8 cellular contexts compared by ENCODE assay signal in the genomic region with DNA sequence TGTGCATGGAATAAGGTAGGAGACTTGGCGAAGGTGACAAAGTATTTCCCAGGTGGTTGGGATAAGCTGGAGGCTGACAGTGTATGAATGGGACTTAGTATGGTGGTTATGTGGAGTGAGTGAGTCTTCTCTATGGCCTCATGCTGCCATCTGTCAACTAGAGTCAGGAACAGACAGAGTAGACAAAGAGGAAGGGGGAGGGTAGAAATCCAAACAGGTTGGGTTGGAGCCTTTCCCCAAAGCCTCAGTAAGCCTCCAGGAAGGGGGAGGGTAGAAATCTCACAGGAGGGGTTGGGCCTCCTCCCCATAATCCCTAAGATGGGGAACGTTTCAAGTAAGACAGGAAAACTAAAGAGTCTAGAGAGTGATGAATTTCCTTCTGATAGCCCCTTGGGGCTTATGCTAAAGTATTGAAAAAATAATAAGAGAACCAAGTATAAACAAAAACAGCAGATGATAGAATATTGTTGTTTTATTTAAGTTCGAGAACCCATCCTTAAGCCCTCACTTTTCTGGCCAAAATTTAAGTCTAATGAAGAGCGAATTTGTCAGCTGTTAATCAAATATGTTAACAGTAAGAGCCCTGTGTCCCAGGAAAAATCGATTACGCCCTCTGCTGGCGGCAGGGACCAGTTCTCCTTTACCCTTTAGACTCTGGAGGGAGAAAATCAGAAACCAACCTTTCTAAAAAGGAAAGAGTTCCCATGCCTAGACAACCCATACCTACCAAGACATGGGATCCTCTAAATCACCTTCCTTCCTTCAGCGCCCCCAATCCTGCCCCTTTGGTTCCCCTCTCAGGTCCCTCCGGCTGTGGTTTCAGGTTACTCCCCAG. TPM values are rescaled to one million over a fixed set of nuclear protein-coding genes. Genes with fewer than 3 reads are reported as not detected.
DNase-seq lines count a peak whose midpoint lies in the region; ATAC-seq and TF ChIP-seq lines count a peak whose summit lies in the region.

No MANE protein-coding gene starts in this region.

- H3K27ac ChIP-seq in GM23338 (ENCODE audit: low read depth) (peak overlapping the region; percentile 83), SU-DHL-6 (ENCODE audit: low read depth, low read length) (no peak overlapping the region), right atrium auricular region (peak overlapping the region; percentile 67 to 77)

- peak overlapping the region; percentile 74 for H3K4me3 Mint-ChIP-seq in GM23338

- no peaks in the 10 kb centered on the region for H3F3A ChIP-seq in GM23338 (replicated peaks; ENCODE audit: low read depth)
- H3F3A ChIP-seq in SU-DHL-6 (ENCODE audit: insufficient read depth) = no peaks in the 10 kb centered on the region

- H3K27me3 ChIP-seq in GM23338 (ENCODE audit: insufficient read depth) (no peaks in the 10 kb centered on the region), SU-DHL-6 (ENCODE audit: low read length) (no peaks in the 10 kb centered on the region), right atrium auricular region (no peaks in the 10 kb centered on the region)

- H3K27me3 Mint-ChIP-seq in GM23338 (ENCODE audit: insufficient read depth, low read depth, poor library complexity) = peaks cover 7% of the 10 kb centered on the region

- H3K36me3 Mint-ChIP-seq in GM23338 (ENCODE audit: low read depth) = no peaks in the 10 kb centered on the region

- H3K9me3 ChIP-seq in SU-DHL-6 (ENCODE audit: insufficient read depth, low read length) (no peaks in the 10 kb centered on the region), right atrium auricular region (no peaks in the 10 kb centered on the region)

- TF ChIP-seq CTCF in GM23338 (conservative IDR thresholded peaks at IDR 0.05; ENCODE audit: low read depth in 2 of 2) (peak; percentile 66 to 96), SU-DHL-6 (IDR thresholded peaks at IDR 0.05; ENCODE audit: insufficient read depth, low read length, poor library complexity, severe bottlenecking) (peak; percentile 85), right atrium auricular region (IDR thresholded peaks at IDR 0.05) (peak; percentile 81 to 90)

- peaks cover 4% of the 10 kb centered on the region for H3K9me2 ChIP-seq in GM23338 (ENCODE audit: insufficient read depth)
- H3K9me2 ChIP-seq in SU-DHL-6 (replicated peaks; ENCODE audit: insufficient read depth, low read length) = no peaks in the 10 kb centered on the region

- H3K4me1 ChIP-seq in GM23338 (ENCODE audit: insufficient read depth) (peaks cover 22% of the 10 kb centered on the region), right atrium auricular region (peaks cover 0 to 18% of the 10 kb centered on the region in 2 donors)

- H2AFZ ChIP-seq in GM23338 (no peak overlapping the region), SU-DHL-6 (ENCODE audit: low read depth, low read length, severe bottlenecking) (no peak overlapping the region)

- DNase-seq in EH (ENCODE audit: low read depth) = peak; percentile 4
- DNase-seq in GM23338 (ENCODE audit: low spot score) = peak; percentile 94
- DNase-seq in M059J (ENCODE audit: low read depth) = peak; percentile 66
- DNase-seq in amniotic epithelial cell (ENCODE audit: low read depth) = peak; percentile 39
- peak; percentile 74 for DNase-seq in right atrium auricular region (ENCODE audit: low spot score)
- peak; percentile 20 for DNase-seq in renal cortical epithelial cell (ENCODE audit: low read depth)
- DNase-seq in GM19238 (ENCODE audit: insufficient read length, low spot score) = no peak

- H3K4me3 ChIP-seq in GM23338 = peak overlapping the region; percentile 52
- no peak overlapping the region for H3K4me3 ChIP-seq in SU-DHL-6 (ENCODE audit: insufficient read depth, low read length, poor library complexity, severe bottlenecking)
- H3K4me3 ChIP-seq in right atrium auricular region = peak overlapping the region in 1 of 2 donors; percentile 45

- no peaks in the 10 kb centered on the region for H3K36me3 ChIP-seq in GM23338 (ENCODE audit: insufficient read depth)
- no peaks in the 10 kb centered on the region for H3K36me3 ChIP-seq in SU-DHL-6 (ENCODE audit: low read length)
- no peaks in the 10 kb centered on the region for H3K36me3 ChIP-seq in right atrium auricular region

- peak overlapping the region; percentile 70 for H3K4me2 ChIP-seq in GM23338
- H3K4me2 ChIP-seq in SU-DHL-6 (ENCODE audit: low read depth, low read length, poor library complexity, severe bottlenecking) = no peak overlapping the region

- peak overlapping the region; percentile 91 for H3K27ac Mint-ChIP-seq in GM23338

- no peaks in the 10 kb centered on the region for H3K79me2 ChIP-seq in GM23338 (replicated peaks; ENCODE audit: insufficient read depth)
- H3K79me2 ChIP-seq in SU-DHL-6 (ENCODE audit: insufficient read depth, low read length) = no peaks in the 10 kb centered on the region

- peaks cover 35% of the 10 kb centered on the region for H3K4me1 Mint-ChIP-seq in GM23338

- no peak overlapping the region for H3K9ac ChIP-seq in SU-DHL-6 (ENCODE audit: low read length)

- no peaks in the 10 kb centered on the region; the same call in 2 of the 3 replicates for H3K9me3 Mint-ChIP-seq in GM23338

- peak; percentile 95 for ATAC-seq in GM23338

- H4K20me1 ChIP-seq in GM23338 (replicated peaks; ENCODE audit: insufficient read depth) (no peaks in the 10 kb centered on the region), SU-DHL-6 (ENCODE audit: low read depth, low read length) (no peaks in the 10 kb centered on the region)

TF ChIP-seq in GM23338, 12 proteins besides CTCF, POLR2A, EP300 and RAD21 (continues in another document):
- TF ChIP-seq, protein P1, sequence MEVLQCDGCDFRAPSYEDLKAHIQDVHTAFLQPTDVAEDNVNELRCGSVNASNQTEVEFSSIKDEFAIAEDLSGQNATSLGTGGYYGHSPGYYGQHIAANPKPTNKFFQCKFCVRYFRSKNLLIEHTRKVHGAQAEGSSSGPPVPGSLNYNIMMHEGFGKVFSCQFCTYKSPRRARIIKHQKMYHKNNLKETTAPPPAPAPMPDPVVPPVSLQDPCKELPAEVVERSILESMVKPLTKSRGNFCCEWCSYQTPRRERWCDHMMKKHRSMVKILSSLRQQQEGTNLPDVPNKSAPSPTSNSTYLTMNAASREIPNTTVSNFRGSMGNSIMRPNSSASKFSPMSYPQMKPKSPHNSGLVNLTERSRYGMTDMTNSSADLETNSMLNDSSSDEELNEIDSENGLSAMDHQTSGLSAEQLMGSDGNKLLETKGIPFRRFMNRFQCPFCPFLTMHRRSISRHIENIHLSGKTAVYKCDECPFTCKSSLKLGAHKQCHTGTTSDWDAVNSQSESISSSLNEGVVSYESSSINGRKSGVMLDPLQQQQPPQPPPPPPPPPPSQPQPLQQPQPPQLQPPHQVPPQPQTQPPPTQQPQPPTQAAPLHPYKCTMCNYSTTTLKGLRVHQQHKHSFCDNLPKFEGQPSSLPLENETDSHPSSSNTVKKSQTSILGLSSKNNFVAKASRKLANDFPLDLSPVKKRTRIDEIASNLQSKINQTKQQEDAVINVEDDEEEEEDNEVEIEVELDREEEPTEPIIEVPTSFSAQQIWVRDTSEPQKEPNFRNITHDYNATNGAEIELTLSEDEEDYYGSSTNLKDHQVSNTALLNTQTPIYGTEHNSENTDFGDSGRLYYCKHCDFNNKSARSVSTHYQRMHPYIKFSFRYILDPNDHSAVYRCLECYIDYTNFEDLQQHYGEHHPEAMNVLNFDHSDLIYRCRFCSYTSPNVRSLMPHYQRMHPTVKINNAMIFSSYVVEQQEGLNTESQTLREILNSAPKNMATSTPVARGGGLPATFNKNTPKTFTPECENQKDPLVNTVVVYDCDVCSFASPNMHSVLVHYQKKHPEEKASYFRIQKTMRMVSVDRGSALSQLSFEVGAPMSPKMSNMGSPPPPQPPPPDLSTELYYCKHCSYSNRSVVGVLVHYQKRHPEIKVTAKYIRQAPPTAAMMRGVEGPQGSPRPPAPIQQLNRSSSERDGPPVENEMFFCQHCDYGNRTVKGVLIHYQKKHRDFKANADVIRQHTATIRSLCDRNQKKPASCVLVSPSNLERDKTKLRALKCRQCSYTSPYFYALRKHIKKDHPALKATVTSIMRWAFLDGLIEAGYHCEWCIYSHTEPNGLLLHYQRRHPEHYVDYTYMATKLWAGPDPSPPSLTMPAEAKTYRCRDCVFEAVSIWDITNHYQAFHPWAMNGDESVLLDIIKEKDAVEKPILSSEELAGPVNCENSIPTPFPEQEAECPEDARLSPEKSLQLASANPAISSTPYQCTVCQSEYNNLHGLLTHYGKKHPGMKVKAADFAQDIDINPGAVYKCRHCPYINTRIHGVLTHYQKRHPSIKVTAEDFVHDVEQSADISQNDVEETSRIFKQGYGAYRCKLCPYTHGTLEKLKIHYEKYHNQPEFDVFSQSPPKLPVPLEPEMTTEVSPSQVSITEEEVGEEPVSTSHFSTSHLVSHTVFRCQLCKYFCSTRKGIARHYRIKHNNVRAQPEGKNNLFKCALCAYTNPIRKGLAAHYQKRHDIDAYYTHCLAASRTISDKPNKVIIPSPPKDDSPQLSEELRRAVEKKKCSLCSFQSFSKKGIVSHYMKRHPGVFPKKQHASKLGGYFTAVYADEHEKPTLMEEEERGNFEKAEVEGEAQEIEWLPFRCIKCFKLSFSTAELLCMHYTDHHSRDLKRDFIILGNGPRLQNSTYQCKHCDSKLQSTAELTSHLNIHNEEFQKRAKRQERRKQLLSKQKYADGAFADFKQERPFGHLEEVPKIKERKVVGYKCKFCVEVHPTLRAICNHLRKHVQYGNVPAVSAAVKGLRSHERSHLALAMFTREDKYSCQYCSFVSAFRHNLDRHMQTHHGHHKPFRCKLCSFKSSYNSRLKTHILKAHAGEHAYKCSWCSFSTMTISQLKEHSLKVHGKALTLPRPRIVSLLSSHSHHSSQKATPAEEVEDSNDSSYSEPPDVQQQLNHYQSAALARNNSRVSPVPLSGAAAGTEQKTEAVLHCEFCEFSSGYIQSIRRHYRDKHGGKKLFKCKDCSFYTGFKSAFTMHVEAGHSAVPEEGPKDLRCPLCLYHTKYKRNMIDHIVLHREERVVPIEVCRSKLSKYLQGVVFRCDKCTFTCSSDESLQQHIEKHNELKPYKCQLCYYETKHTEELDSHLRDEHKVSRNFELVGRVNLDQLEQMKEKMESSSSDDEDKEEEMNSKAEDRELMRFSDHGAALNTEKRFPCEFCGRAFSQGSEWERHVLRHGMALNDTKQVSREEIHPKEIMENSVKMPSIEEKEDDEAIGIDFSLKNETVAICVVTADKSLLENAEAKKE (CRISPR knock-in tag; IDR thresholded peaks at IDR 0.05) = peak; percentile 29; the same call in 1 of the 2 replicates
- TF ChIP-seq STAT1 (IDR thresholded peaks at IDR 0.05; ENCODE audit: unreplicated experiment) = no peak

RNA-seq across cellular contexts. Expression of a gene that starts 1.8 kb away (rescaled TPM):
- total RNA-seq in GM23338 (2014; rRNA removed; shearing (Covaris generic)) = 0.08 TPM in 1 of 2 replicates, not detected in the other
- polyA plus RNA-seq in GM23338 (2016; fragmentation: Nextera tagmentation; extraction: Ambion mirVana) = 0.17 TPM in 1 of 2 replicates, not detected in the other
- 0.57 and 1.6 TPM in 2 replicates for total RNA-seq in M059J (2014; rRNA removed; shearing (Covaris generic))
- total RNA-seq in right atrium auricular region = under 1 TPM in 1 of 2 donors, not detected in 1; 0.20 TPM
- 0.35 TPM in 1 of 2 replicates, not detected in the other for total RNA-seq in renal cortical epithelial cell

RNA-seq across cellular contexts. Expression of a gene that starts 19.8 kb away (rescaled TPM):
- total RNA-seq in GM23338 (2014; rRNA removed; shearing (Covaris generic)) = 0.69 TPM in 1 of 2 replicates, not detected in the other
- 0.27 TPM in 1 of 2 replicates, not detected in the other for polyA plus RNA-seq in GM23338 (2016; fragmentation: Nextera tagmentation; extraction: Ambion mirVana)
- 11.6 and 12.6 TPM in 2 replicates for total RNA-seq in M059J (2014; rRNA removed; shearing (Covaris generic))
- total RNA-seq in right atrium auricular region (1 to 10 TPM in 1 of 2 donors, under 1 TPM in 1; 0.51 to 1.0 TPM), renal cortical epithelial cell (0.10 and 1.7 TPM in 2 replicates)
